2 cellular contexts compared by ENCODE assay signal in genomic region chr3:37499061-37499785, GRCh38.
TF ChIP-seq lines count a peak whose summit lies in the region.

No MANE protein-coding gene starts in this region.

TF ChIP-seq in liver, 16 proteins besides CTCF, POLR2A, EP300 and RAD21 (continued from another document):
- no peak for TF ChIP-seq ZBTB33 (IDR thresholded peaks at IDR 0.05)

TF ChIP-seq in HepG2, 621 proteins besides CTCF, POLR2A, EP300 and RAD21 (continued from another document):
- TF ChIP-seq ZNF337 (CRISPR knock-in tag; IDR thresholded peaks at IDR 0.05; ENCODE audit: borderline replicate concordance, low read depth) (no peak), ZNF232 (CRISPR knock-in tag; IDR thresholded peaks at IDR 0.05; ENCODE audit: borderline replicate concordance) (no peak), ZBTB38 (CRISPR knock-in tag; IDR thresholded peaks at IDR 0.05) (no peak)
